In the genomic region with DNA sequence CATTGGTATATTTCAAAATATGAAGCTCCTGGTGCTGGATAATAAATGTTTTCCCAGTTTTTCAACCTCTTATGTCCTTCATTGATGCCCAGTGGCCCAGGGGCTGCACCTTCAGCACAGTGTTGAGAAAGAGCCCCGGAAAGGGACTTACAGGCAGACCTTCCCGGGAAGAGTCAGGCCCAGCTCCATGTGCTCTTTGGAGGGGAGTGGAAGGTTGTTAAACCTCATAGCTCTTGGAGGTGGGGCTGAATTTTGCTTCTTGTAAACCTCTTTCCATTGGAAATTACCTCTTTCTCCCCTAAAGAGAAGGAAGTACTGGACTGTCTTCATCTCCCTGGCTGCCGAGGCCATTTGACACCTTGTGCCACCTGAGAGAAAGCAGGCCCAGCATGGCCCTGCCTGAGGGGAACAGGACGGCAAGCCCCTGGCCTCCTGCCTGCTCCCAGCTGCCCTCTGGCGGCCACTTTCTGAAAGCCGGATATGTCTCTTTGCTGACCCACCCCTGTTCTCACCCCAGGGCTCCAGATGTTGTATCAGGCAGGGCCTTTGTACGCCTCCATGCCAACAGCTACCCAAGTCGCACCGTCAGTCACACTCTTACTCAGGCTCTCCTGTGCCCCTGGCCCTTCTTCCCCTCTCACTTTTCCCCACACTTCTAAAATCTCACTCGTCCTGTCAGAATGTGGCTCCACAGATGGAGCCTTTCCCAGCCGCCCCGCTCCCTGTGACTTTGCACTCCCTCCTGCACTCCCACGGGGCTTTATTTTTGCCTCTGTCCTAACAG, we compare ENCODE assay signal across 8 cellular contexts. TPM values are rescaled to one million over a fixed set of nuclear protein-coding genes. Genes with fewer than 3 reads are reported as not detected.
DNase-seq lines count a peak whose midpoint lies in the region; ATAC-seq and TF ChIP-seq lines count a peak whose summit lies in the region.

No MANE protein-coding gene starts in this region.

- H3K9me3 Mint-ChIP-seq in activated CD4-positive, alpha-beta T cell treated with anti-CD3 and anti-CD28 coated beads, Interleukin-2, amount 10 ng/mL, durations not matched to agents 24 days and 14 days, result no peaks in the 10 kb centered on the region

- WGBS in liver, result 41% methylated on average over 13 of the region's 13 CpGs

- peaks cover 63% of the 10 kb centered on the region for H3K36me3 Mint-ChIP-seq in activated CD4-positive, alpha-beta T cell treated with anti-CD3 and anti-CD28 coated beads, Interleukin-2, amount 10 ng/mL, durations not matched to agents 24 days and 14 days (ENCODE audit: low read depth)

- H3K9me3 ChIP-seq in liver (ENCODE audit: control insufficient read depth in 4 of 4, low read length in 3 of 4), result no peaks in the 10 kb centered on the region

- H3K4me1 Mint-ChIP-seq in activated CD4-positive, alpha-beta T cell treated with anti-CD3 and anti-CD28 coated beads, Interleukin-2, amount 10 ng/mL, durations not matched to agents 24 days and 14 days, result peaks cover 66% of the 10 kb centered on the region

- peak; percentile 81 for ATAC-seq in GM18511 (IDR thresholded peaks at IDR 0.05; ENCODE audit: unreplicated experiment)
- peak; percentile 64 for ATAC-seq in HG03159 (IDR thresholded peaks at IDR 0.05; ENCODE audit: unreplicated experiment)

- peak overlapping the region; percentile 86 for H3K27ac Mint-ChIP-seq in activated CD4-positive, alpha-beta T cell treated with anti-CD3 and anti-CD28 coated beads, Interleukin-2, amount 10 ng/mL, durations not matched to agents 24 days and 14 days

- intact Hi-C loops in activated CD4-positive, alpha-beta T cell treated with anti-CD3 and anti-CD28 coated beads, Interleukin-2, amount 10 ng/mL, durations not matched to agents 24 days and 14 days (cut with micrococcal nuclease), result loop anchor here (1.0 to 10.0 kb wide), 5 partner anchors 36 to 267 kb away; a partner anchor contains a TSS

- no peak overlapping the region for H3K9ac ChIP-seq in liver (ENCODE audit: low read depth in 1 of 2, low read length in 2 of 2)

- peak; percentile 83 to 93 for TF ChIP-seq RAD21 in liver (IDR thresholded peaks at IDR 0.05)

- H3K4me1 ChIP-seq in liver (ENCODE audit: control insufficient read depth in 4 of 4, insufficient read depth in 4 of 4, low read length in 3 of 4), result peaks cover 3 to 12% (median 8%) of the 10 kb centered on the region in 4 donors

- peak overlapping the region; percentile 78 for H3K27ac ChIP-seq in cingulate gyrus (ENCODE audit: low read depth, low read length)
- H3K27ac ChIP-seq in liver (ENCODE audit: low read depth in 1 of 2, low read length in 2 of 2), result no peak overlapping the region

- H3K4me3 Mint-ChIP-seq in activated CD4-positive, alpha-beta T cell treated with anti-CD3 and anti-CD28 coated beads, Interleukin-2, amount 10 ng/mL, durations not matched to agents 24 days and 14 days, result peak overlapping the region; percentile 40

- no peaks in the 10 kb centered on the region for H3K27me3 Mint-ChIP-seq in activated CD4-positive, alpha-beta T cell treated with anti-CD3 and anti-CD28 coated beads, Interleukin-2, amount 10 ng/mL, durations not matched to agents 24 days and 14 days

- H3K4me3 ChIP-seq in liver (ENCODE audit: low read depth in 1 of 3, low read length in 3 of 3), result no peak overlapping the region

- TF ChIP-seq CTCF in liver (IDR thresholded peaks at IDR 0.05; ENCODE audit: low read depth, low read length, missing input control), result peak; percentile 76

- DNase-seq in A172 (ENCODE audit: low spot score), result peak; percentile 30
- peak; percentile 60 for DNase-seq in NCI-H460 (ENCODE audit: extremely low read depth, low read depth)
- peak; percentile 95 for DNase-seq in activated CD4-positive, alpha-beta T cell treated with anti-CD3 and anti-CD28 coated beads, Interleukin-2, amount 10 ng/mL, durations not matched to agents 24 days and 14 days
- peak; percentile 83 for DNase-seq in stimulated activated CD8-positive, alpha-beta memory T cell treated with anti-CD3 and anti-CD28 coated beads, Interleukin-12 subunit alpha, Interleukin-12 subunit beta, amount 100 ng/mL, for 1 hour (ENCODE audit: low read depth)

- no peaks in the 10 kb centered on the region for H3K36me3 ChIP-seq in liver (ENCODE audit: control insufficient read depth in 4 of 4, insufficient read depth in 3 of 4, low read depth in 1 of 4, low read length in 3 of 4)

- H3K27me3 ChIP-seq in liver (ENCODE audit: control insufficient read depth in 4 of 4, insufficient read depth in 4 of 4, low read length in 3 of 4), result no peaks in the 10 kb centered on the region

TF ChIP-seq in liver, 16 proteins besides CTCF, POLR2A, EP300 and RAD21:
- TF ChIP-seq EGR1 (IDR thresholded peaks at IDR 0.05; ENCODE audit: low read depth in 2 of 2) (no peak), TAF1 (conservative IDR thresholded peaks at IDR 0.05) (no peak), GABPA (IDR thresholded peaks at IDR 0.05 in 1 of 2, conservative IDR thresholded peaks at IDR 0.05 in 1 of 2) (no peak), YY1 (IDR thresholded peaks at IDR 0.05) (no peak), FOXA1 (IDR thresholded peaks at IDR 0.05) (no peak), JUND (IDR thresholded peaks at IDR 0.05) (no peak), NR2F2 (IDR thresholded peaks at IDR 0.05) (no peak), RXRA (IDR thresholded peaks at IDR 0.05) (no peak), HNF4A (conservative IDR thresholded peaks at IDR 0.05) (no peak), HNF4G (IDR thresholded peaks at IDR 0.05) (no peak), FOXA2 (IDR thresholded peaks at IDR 0.05) (no peak)
- TF ChIP-seq, protein P1, sequence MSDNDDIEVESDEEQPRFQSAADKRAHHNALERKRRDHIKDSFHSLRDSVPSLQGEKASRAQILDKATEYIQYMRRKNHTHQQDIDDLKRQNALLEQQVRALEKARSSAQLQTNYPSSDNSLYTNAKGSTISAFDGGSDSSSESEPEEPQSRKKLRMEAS (IDR thresholded peaks at IDR 0.05), result no peak
- TF ChIP-seq, protein P2, sequence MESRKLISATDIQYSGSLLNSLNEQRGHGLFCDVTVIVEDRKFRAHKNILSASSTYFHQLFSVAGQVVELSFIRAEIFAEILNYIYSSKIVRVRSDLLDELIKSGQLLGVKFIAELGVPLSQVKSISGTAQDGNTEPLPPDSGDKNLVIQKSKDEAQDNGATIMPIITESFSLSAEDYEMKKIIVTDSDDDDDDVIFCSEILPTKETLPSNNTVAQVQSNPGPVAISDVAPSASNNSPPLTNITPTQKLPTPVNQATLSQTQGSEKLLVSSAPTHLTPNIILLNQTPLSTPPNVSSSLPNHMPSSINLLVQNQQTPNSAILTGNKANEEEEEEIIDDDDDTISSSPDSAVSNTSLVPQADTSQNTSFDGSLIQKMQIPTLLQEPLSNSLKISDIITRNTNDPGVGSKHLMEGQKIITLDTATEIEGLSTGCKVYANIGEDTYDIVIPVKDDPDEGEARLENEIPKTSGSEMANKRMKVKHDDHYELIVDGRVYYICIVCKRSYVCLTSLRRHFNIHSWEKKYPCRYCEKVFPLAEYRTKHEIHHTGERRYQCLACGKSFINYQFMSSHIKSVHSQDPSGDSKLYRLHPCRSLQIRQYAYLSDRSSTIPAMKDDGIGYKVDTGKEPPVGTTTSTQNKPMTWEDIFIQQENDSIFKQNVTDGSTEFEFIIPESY (IDR thresholded peaks at IDR 0.05), result no peak
- TF ChIP-seq, protein P3, sequence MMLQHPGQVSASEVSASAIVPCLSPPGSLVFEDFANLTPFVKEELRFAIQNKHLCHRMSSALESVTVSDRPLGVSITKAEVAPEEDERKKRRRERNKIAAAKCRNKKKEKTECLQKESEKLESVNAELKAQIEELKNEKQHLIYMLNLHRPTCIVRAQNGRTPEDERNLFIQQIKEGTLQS (IDR thresholded peaks at IDR 0.05), result no peak
TF ChIP-seq in liver: peak in this region for 0.

RNA-seq across cellular contexts. Expression of a gene that starts 43.0 kb away (rescaled TPM):
- 9.5 and 12.4 TPM in 2 replicates for total RNA-seq in A172 (2014; rRNA removed; shearing (Covaris generic))
- 22.9 and 23.4 TPM in 2 replicates for total RNA-seq in NCI-H460 (2014; rRNA removed; shearing (Covaris generic))
- 61.0 and 200 TPM in 2 replicates for polyA plus RNA-seq in NCI-H460 (2014; cell fraction: nucleus; rRNA removed)
- total RNA-seq in activated CD4-positive, alpha-beta T cell treated with anti-CD3 and anti-CD28 coated beads, Interleukin-2, amount 10 ng/mL, durations not matched to agents 24 days and 14 days, result 268 and 285 TPM in 2 replicates
- 10 to 100 TPM; 11.3 to 85.9 TPM for total RNA-seq in liver
- 10 to 100 TPM; 33.2 to 34.7 TPM for polyA plus RNA-seq in liver

RNA-seq across cellular contexts. Expression of a gene that starts 51.2 kb away (rescaled TPM):
- not detected in 2 replicates for total RNA-seq in A172 (2014; rRNA removed; shearing (Covaris generic))
- total RNA-seq in NCI-H460 (2014; rRNA removed; shearing (Covaris generic)), result 0.54 TPM in 1 of 2 replicates, not detected in the other
- polyA plus RNA-seq in NCI-H460 (2014; cell fraction: nucleus; rRNA removed), result not detected in 2 replicates
- 0.09 and 0.35 TPM in 2 replicates for total RNA-seq in activated CD4-positive, alpha-beta T cell treated with anti-CD3 and anti-CD28 coated beads, Interleukin-2, amount 10 ng/mL, durations not matched to agents 24 days and 14 days
- under 1 TPM; 0.17 to 0.37 TPM for total RNA-seq in liver
- polyA plus RNA-seq in liver, result under 1 TPM; 0.13 to 0.42 TPM

Comparison
In these comparisons a context has a peak if more than half of its experiments do, and no peak if none do; other contexts are left out.
1. DNase-seq: peak in every context shown above with its lines; median percentile 95 in activated CD4-positive, alpha-beta T cell treated with anti-CD3 and anti-CD28 coated beads, Interleukin-2, amount 10 ng/mL, durations not matched to agents 24 days and 14 days; 83 in stimulated activated CD8-positive, alpha-beta memory T cell treated with anti-CD3 and anti-CD28 coated beads, Interleukin-12 subunit alpha, Interleukin-12 subunit beta, amount 100 ng/mL, for 1 hour; 60 in NCI-H460; 30 in A172.